ENCODE assay signal across 13 cellular contexts in the genomic region with DNA sequence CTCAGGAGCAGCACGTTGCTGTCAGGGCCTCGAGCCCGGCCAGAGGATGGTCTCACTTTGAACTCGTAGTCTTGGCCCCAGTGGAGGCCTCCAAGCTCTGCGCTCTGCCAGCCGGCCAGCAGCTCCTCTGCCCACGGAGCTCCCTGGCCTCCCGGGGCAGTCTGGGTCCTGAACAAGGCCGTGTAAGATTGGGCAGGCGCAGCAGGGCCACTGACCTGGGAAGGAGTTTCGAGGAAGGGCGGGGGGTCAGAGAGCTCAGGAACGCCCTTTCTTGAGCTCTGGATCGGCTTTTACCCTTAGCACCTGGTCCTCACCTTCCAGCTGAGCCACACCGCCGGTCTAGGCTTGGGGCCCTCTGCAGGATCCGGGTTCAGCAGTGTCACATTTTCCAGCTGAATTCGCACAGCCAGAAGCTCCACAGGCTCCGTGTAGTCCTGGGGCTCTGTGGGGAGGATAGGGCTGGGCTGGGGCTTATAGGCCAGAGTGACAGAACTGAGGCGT. TPM values are rescaled to one million over a fixed set of nuclear protein-coding genes. Genes with fewer than 3 reads are reported as not detected.
DNase-seq lines count a peak whose midpoint lies in the region; ATAC-seq and TF ChIP-seq lines count a peak whose summit lies in the region.
"Had no signal": no experiment of that assay in that cellular context is flagged by ENCODE, and none has a peak within 500 bp of the region (broad histone marks: within the 10 kb centered on the region; RNA-seq: fewer than 3 reads in every experiment).

No MANE protein-coding gene starts in this region.

- no peaks in the 10 kb centered on the region for H3K36me3 ChIP-seq in GM23338 (ENCODE audit: insufficient read depth)
- H3K36me3 ChIP-seq in right lobe of liver = no peaks in the 10 kb centered on the region
- H3K36me3 ChIP-seq in MG63 = no peaks in the 10 kb centered on the region

- no peak overlapping the region for H3K4me3 Mint-ChIP-seq in GM23338

- H3K27ac ChIP-seq in GM23338 (ENCODE audit: low read depth) = no peak overlapping the region
- peak overlapping the region in 1 of 3 donors; percentile 7 for H3K27ac ChIP-seq in right lobe of liver
- H3K27ac ChIP-seq: PC-9 had no signal

- TF ChIP-seq CTCF in GM23338 (conservative IDR thresholded peaks at IDR 0.05; ENCODE audit: low read depth in 2 of 2) = no peak
- no peak for TF ChIP-seq CTCF in right lobe of liver (IDR thresholded peaks at IDR 0.05)

- no peaks in the 10 kb centered on the region for H3K9me3 Mint-ChIP-seq in GM23338

- intact Hi-C loops in right lobe of liver (cut with DNase I) = no loop called here

- H3K27ac Mint-ChIP-seq in GM23338 = no peak overlapping the region
- H3K27ac Mint-ChIP-seq: progenitor cell of endocrine pancreas had no signal

- WGBS in right lobe of liver (ENCODE audit: insufficient coverage, low coverage, low lambda C conversion rate, missing lambda C conversion rate) = no CpG with 5 or more reads among the region's 20 CpGs

- ATAC-seq in GM23338 (no peak), right lobe of liver (no peak), GM21576 (IDR thresholded peaks at IDR 0.05; ENCODE audit: unreplicated experiment) (no peak)
- ATAC-seq: activated CD4-positive, CD25-positive, alpha-beta regulatory T cell treated with anti-CD3 and anti-CD28 coated beads, Interleukin-2, amount 50 U/mL, for 24 hours had no signal

- DNase-seq in GM23338 (ENCODE audit: low spot score) (no peak), right lobe of liver (no peak), MG63 (no peak)
- DNase-seq: activated T-cell treated with anti-CD3 and anti-CD28 coated beads for 4 hours; DMS 273 treated with DMSO at 0.1 percent for 48 hours; NCI-H510A treated with DMSO at 0.1 percent for 48 hours; PC-9; stimulated activated CD4-positive, alpha-beta T cell treated with anti-CD3 and anti-CD28 coated beads, Interleukin-2, amount 100 ng/mL, for 48 hours; stimulated activated naive CD4-positive, alpha-beta T cell had no signal

- H4K20me1 ChIP-seq in GM23338 (replicated peaks; ENCODE audit: insufficient read depth) = no peaks in the 10 kb centered on the region

- H3K4me3 ChIP-seq in GM23338 (no peak overlapping the region), right lobe of liver (peak overlapping the region in 2 of 3 donors; percentile 7 to 25), MG63 (no peak overlapping the region)
- H3K4me3 ChIP-seq: PC-9 had no signal

- no peaks in the 10 kb centered on the region for H3F3A ChIP-seq in GM23338 (replicated peaks; ENCODE audit: low read depth)

- H3K9me2 ChIP-seq in GM23338 (ENCODE audit: insufficient read depth) = no peaks in the 10 kb centered on the region

- no peak overlapping the region for H3K4me2 ChIP-seq in GM23338
- H3K4me2 ChIP-seq: PC-9 had no signal

- H3K4me1 ChIP-seq in GM23338 (ENCODE audit: insufficient read depth) = peaks cover 4% of the 10 kb centered on the region; the same call in 1 of the 2 replicates
- H3K4me1 ChIP-seq in right lobe of liver = no peaks in the 10 kb centered on the region

- TF ChIP-seq POLR2A in right lobe of liver (IDR thresholded peaks at IDR 0.05) = no peak

- no peaks in the 10 kb centered on the region for H3K79me2 ChIP-seq in GM23338 (replicated peaks; ENCODE audit: insufficient read depth)

- H3K27me3 ChIP-seq in GM23338 (ENCODE audit: insufficient read depth) (no peaks in the 10 kb centered on the region), right lobe of liver (no peaks in the 10 kb centered on the region), MG63 (no peaks in the 10 kb centered on the region)

- peaks cover 11% of the 10 kb centered on the region for H3K27me3 Mint-ChIP-seq in GM23338 (ENCODE audit: insufficient read depth, low read depth, poor library complexity)

- H3K36me3 Mint-ChIP-seq in GM23338 (ENCODE audit: low read depth) = no peaks in the 10 kb centered on the region; the same call in 2 of the 3 replicates

- H3K9me3 ChIP-seq in right lobe of liver = no peaks in the 10 kb centered on the region
- H3K9me3 ChIP-seq in MG63 = no peaks in the 10 kb centered on the region

- 0 out of 2 replicates have a peak overlapping the region, but pooled peaks have one; percentile 43 for H2AFZ ChIP-seq in GM23338
- H2AFZ ChIP-seq: PC-9 had no signal

- peaks cover 23% of the 10 kb centered on the region for H3K4me1 Mint-ChIP-seq in GM23338

RNA-seq across cellular contexts. Expression of gene ROBO4, which starts 2.1 kb away (rescaled TPM):
- not detected in 2 replicates for total RNA-seq in GM23338 (2014; rRNA removed; shearing (Covaris generic))
- polyA plus RNA-seq in GM23338 (2016; fragmentation: Nextera tagmentation; extraction: Ambion mirVana) = 0.28 TPM in 1 of 2 replicates, not detected in the other
- total RNA-seq in right lobe of liver = 10 to 100 TPM in 3 of 6 experiments, 1 to 10 TPM in 3; 3.6 to 18.8 (median 9.0) TPM
- 7.4 and 13.7 TPM in 2 replicates for total RNA-seq in MG63 (2014; rRNA removed; shearing (Covaris generic); ENCODE audit: low replicate concordance)
- total RNA-seq: PC-9, progenitor cell of endocrine pancreas had no signal

RNA-seq across cellular contexts. Expression of gene HEPN1, which starts 23.5 kb away (rescaled TPM):
- total RNA-seq in GM23338 (2014; rRNA removed; shearing (Covaris generic)) = not detected in 2 replicates
- polyA plus RNA-seq in GM23338 (2016; fragmentation: Nextera tagmentation; extraction: Ambion mirVana) = not detected in 2 replicates
- under 1 TPM in 1 of 6 experiments, not detected in 5; 0.18 TPM for total RNA-seq in right lobe of liver
- not detected in 2 replicates for total RNA-seq in MG63 (2014; rRNA removed; shearing (Covaris generic); ENCODE audit: low replicate concordance)
- total RNA-seq: mucosa of gallbladder, PC-9, progenitor cell of endocrine pancreas had no signal

RNA-seq across cellular contexts. Expression of gene ROBO3, which starts 30.3 kb away (rescaled TPM):
- total RNA-seq in GM23338 (2014; rRNA removed; shearing (Covaris generic)) = 8.0 and 17.0 TPM in 2 replicates
- 21.0 and 21.4 TPM in 2 replicates for polyA plus RNA-seq in GM23338 (2016; fragmentation: Nextera tagmentation; extraction: Ambion mirVana)
- 1 to 10 TPM in 5 of 6 experiments, under 1 TPM in 1; 0.80 to 3.6 (median 1.8) TPM for total RNA-seq in right lobe of liver
- 19.3 and 21.5 TPM in 2 replicates for total RNA-seq in MG63 (2014; rRNA removed; shearing (Covaris generic); ENCODE audit: low replicate concordance)

RNA-seq across cellular contexts. Expression of gene HEPACAM, which starts 40.3 kb away (rescaled TPM):
- total RNA-seq in GM23338 (2014; rRNA removed; shearing (Covaris generic)) = 0.17 TPM in 1 of 2 replicates, not detected in the other
- not detected in 2 replicates for polyA plus RNA-seq in GM23338 (2016; fragmentation: Nextera tagmentation; extraction: Ambion mirVana)
- 10 to 100 TPM in 1 of 6 experiments, 1 to 10 TPM in 4, under 1 TPM in 1; 0.30 to 30.8 (median 2.3) TPM for total RNA-seq in right lobe of liver
- total RNA-seq in MG63 (2014; rRNA removed; shearing (Covaris generic); ENCODE audit: low replicate concordance) = not detected in 2 replicates
- total RNA-seq: PC-9 had no signal

RNA-seq across cellular contexts. Expression of gene CCDC15, which starts 58.5 kb away (rescaled TPM):
- 3.3 and 8.0 TPM in 2 replicates for total RNA-seq in GM23338 (2014; rRNA removed; shearing (Covaris generic))
- 1.8 and 2.9 TPM in 2 replicates for polyA plus RNA-seq in GM23338 (2016; fragmentation: Nextera tagmentation; extraction: Ambion mirVana)
- 1 to 10 TPM in 2 of 6 experiments, under 1 TPM in 4; 0.57 to 1.8 (median 0.70) TPM for total RNA-seq in right lobe of liver
- 1.5 and 3.9 TPM in 2 replicates for total RNA-seq in MG63 (2014; rRNA removed; shearing (Covaris generic); ENCODE audit: low replicate concordance)

Comparison
In these comparisons a context has a peak if more than half of its experiments do, and no peak if none do; other contexts are left out.
1. H3K4me3 ChIP-seq: peak in right lobe of liver (2 of 3); none in GM23338 (single experiment) and MG63 (single experiment).